Comparison of ENCODE assay signal across 8 cellular contexts in genomic region chr1:147723691-147724323, GRCh38. TPM values are rescaled to one million over a fixed set of nuclear protein-coding genes. Genes with fewer than 3 reads are reported as not detected.
A peak's percentile ranks its signal among the peaks of the same experiment; 100 is the strongest.
DNase-seq lines count a peak whose midpoint lies in the region; ATAC-seq and TF ChIP-seq lines count a peak whose summit lies in the region.

No MANE protein-coding gene starts in this region.

- ATAC-seq in HG03196 (IDR thresholded peaks at IDR 0.05; ENCODE audit: unreplicated experiment) (no peak), HG03439 (IDR thresholded peaks at IDR 0.05; ENCODE audit: unreplicated experiment) (no peak)

- TF ChIP-seq CTCF in foreskin fibroblast (IDR thresholded peaks at IDR 0.05; ENCODE audit: low read depth, low read length): peak; percentile 32

- H3K4me3 ChIP-seq in foreskin fibroblast (ENCODE audit: low read depth in 1 of 2, low read length in 2 of 2): no peak overlapping the region

- peak; percentile 30 for DNase-seq in Ammon's horn (ENCODE audit: low spot score)
- peak; percentile 19 for DNase-seq in H4 (ENCODE audit: low spot score)
- peak; percentile 15 for DNase-seq in SK-N-DZ (ENCODE audit: low spot score)
- peak in 1 of 2 donors; percentile 16 for DNase-seq in foreskin fibroblast
- peak; percentile 54 for DNase-seq in renal cortical epithelial cell (ENCODE audit: low read depth)
- no peak for DNase-seq in GM19238 (ENCODE audit: insufficient read length, low spot score)

RNA-seq across cellular contexts. Expression of gene GJA5, which starts 36.6 kb away (rescaled TPM):
- total RNA-seq in H4 (2014; rRNA removed; shearing (Covaris generic)): 0.15 and 0.41 TPM in 2 replicates
- not detected in 2 replicates for polyA plus RNA-seq in SK-N-DZ (2014; cell fraction: cytosol; rRNA removed)
- not detected in 2 replicates for polyA plus RNA-seq in SK-N-DZ (2014; cell fraction: nucleus; rRNA removed)
- 0.10 and 0.87 TPM in 2 replicates for total RNA-seq in renal cortical epithelial cell

RNA-seq across cellular contexts. Expression of gene ACP6, which starts 53.5 kb away (rescaled TPM):
- total RNA-seq in H4 (2014; rRNA removed; shearing (Covaris generic)): 7.3 and 10.9 TPM in 2 replicates
- polyA plus RNA-seq in SK-N-DZ (2014; cell fraction: cytosol; rRNA removed): 8.6 and 10.3 TPM in 2 replicates
- polyA plus RNA-seq in SK-N-DZ (2014; cell fraction: nucleus; rRNA removed): 34.6 and 41.6 TPM in 2 replicates
- 8.0 and 9.5 TPM in 2 replicates for total RNA-seq in renal cortical epithelial cell
